ENCODE assay signal across 20 cellular contexts in genomic region chr2:22958281-22958680, GRCh38.
DNase-seq lines count a peak whose midpoint lies in the region; ATAC-seq, FAIRE-seq and TF ChIP-seq lines count a peak whose summit lies in the region.
"Had no signal": no experiment of that assay in that cellular context is flagged by ENCODE, and none has a peak within 500 bp of the region (broad histone marks: within the 10 kb centered on the region; RNA-seq: fewer than 3 reads in every experiment).

No MANE protein-coding gene starts in this region.

- H3K27ac ChIP-seq in A549 (no peak overlapping the region), BLaER1 (no peak overlapping the region), IMR-90 (ENCODE audit: insufficient read depth, low read length) (no peak overlapping the region), K562 (ENCODE audit: extremely low read depth, low read depth, low read length) (no peak overlapping the region)
- H3K27ac ChIP-seq: C4-2B had no signal

- TF ChIP-seq RAD21 in A549 (conservative IDR thresholded peaks at IDR 0.05 in 1 of 2, IDR thresholded peaks at IDR 0.05 in 1 of 2) (no peak), IMR-90 (IDR thresholded peaks at IDR 0.05; ENCODE audit: low read length) (no peak), K562 (CRISPR knock-in tag; conservative IDR thresholded peaks at IDR 0.05 in 1 of 2, IDR thresholded peaks at IDR 0.05 in 1 of 2) (no peak)

- CTCF ChIA-PET in A549 (lab: Yijun Ruan, JAX) (no interaction called here), IMR-90 (lab: Yijun Ruan, JAX) (no interaction called here), K562 (lab: Yijun Ruan, JAX; ENCODE audit: low intra/inter-chr PET ratio) (no interaction called here)

- dilution Hi-C loops in IMR-90 (cut with HindIII; ENCODE audit: low sequenced_read_pairs, unreplicated experiment), result no loop called here

- H4K5ac ChIP-seq in IMR-90 (ENCODE audit: low read depth, low read length), result no peak overlapping the region

- H2AK5ac ChIP-seq in IMR-90 (ENCODE audit: low read depth, low read length), result no peak overlapping the region

- no peak overlapping the region for H4K91ac ChIP-seq in IMR-90 (ENCODE audit: insufficient read depth, low read depth, low read length)

- no peaks in the 10 kb centered on the region for H3K9me1 ChIP-seq in IMR-90 (ENCODE audit: insufficient read depth, low read length)
- no peaks in the 10 kb centered on the region for H3K9me1 ChIP-seq in K562 (ENCODE audit: control insufficient read depth, insufficient read depth, low read length)

- H4K20me1 ChIP-seq in BLaER1 (no peaks in the 10 kb centered on the region), IMR-90 (ENCODE audit: insufficient read depth, low read length) (no peaks in the 10 kb centered on the region), K562 (replicated peaks; ENCODE audit: control insufficient read depth, insufficient read depth, low read length) (no peaks in the 10 kb centered on the region)

- TF ChIP-seq CTCF in A549 (IDR thresholded peaks at IDR 0.05) (no peak), IMR-90 (conservative IDR thresholded peaks at IDR 0.05; ENCODE audit: low read depth, low read length) (no peak), K562 (IDR thresholded peaks at IDR 0.05 in 2 of 3, conservative IDR thresholded peaks at IDR 0.05 in 1 of 3; ENCODE audit: insufficient read depth in 2 of 3, low read depth in 1 of 3, low read length in 3 of 3) (no peak)

- TF ChIP-seq EP300 in A549 (IDR thresholded peaks at IDR 0.05) (no peak), K562 (IDR thresholded peaks at IDR 0.05; ENCODE audit: low read length) (no peak)

- H3K9me3 ChIP-seq in A549 (no peaks in the 10 kb centered on the region), BLaER1 (no peaks in the 10 kb centered on the region), IMR-90 (ENCODE audit: control insufficient read depth, insufficient read depth, low read length) (peaks cover 19% of the 10 kb centered on the region), K562 (replicated peaks; ENCODE audit: control insufficient read depth, insufficient read depth, low read depth, low read length) (no peaks in the 10 kb centered on the region)
- H3K9me3 ChIP-seq: Caco-2 had no signal

- H2BK20ac ChIP-seq in IMR-90 (ENCODE audit: low read depth, low read length), result no peak overlapping the region

- H3K23ac ChIP-seq in IMR-90 (ENCODE audit: low read depth, low read length), result no peak overlapping the region

- intact Hi-C loops in IMR-90 (cut with micrococcal nuclease), result no loop called here
- intact Hi-C loops in K562 (cut with micrococcal nuclease), result no loop called here

- H3K9ac ChIP-seq in BLaER1, result no peak overlapping the region
- H3K9ac ChIP-seq in IMR-90 (ENCODE audit: low read depth, low read length), result no peak overlapping the region
- no peak overlapping the region for H3K9ac ChIP-seq in K562 (ENCODE audit: insufficient read depth in 1 of 2, low read depth in 2 of 2, low read length in 2 of 2)

- H3K18ac ChIP-seq in IMR-90 (ENCODE audit: low read depth, low read length), result no peak overlapping the region

- no peak overlapping the region for H3K4me3 ChIP-seq in A549
- no peak overlapping the region for H3K4me3 ChIP-seq in BLaER1
- no peak overlapping the region for H3K4me3 ChIP-seq in IMR-90 (ENCODE audit: insufficient read depth, low read depth, low read length)
- H3K4me3 ChIP-seq in K562, result no peak overlapping the region

- POLR2A ChIA-PET in A549 (lab: Yijun Ruan, JAX) (no interaction called here), IMR-90 (lab: Charles Lee; ENCODE audit: unreplicated experiment) (no interaction called here), K562 (lab: Yijun Ruan, JAX) (no interaction called here)

- H2AFZ ChIP-seq in IMR-90 (replicated peaks; ENCODE audit: low read length, poor library complexity) (no peak overlapping the region), K562 (ENCODE audit: low read depth, low read length) (no peak overlapping the region)

- BruUV-seq in IMR-90 (replicated peaks; lab: Mats Ljungman, UMichigan), result no TSS peak
- BruUV-seq in K562 (replicated peaks; lab: Mats Ljungman, UMichigan), result no TSS peak

- no peak overlapping the region for H3K4ac ChIP-seq in IMR-90 (ENCODE audit: low read depth, low read length)

- H4K8ac ChIP-seq in IMR-90 (ENCODE audit: low read depth in 2 of 2, low read length in 2 of 2), result no peak overlapping the region

- WGBS in A549 (ENCODE audit: missing lambda C conversion rate), result 14% methylated on average over 3 of the region's 3 CpGs
- WGBS in IMR-90 (ENCODE audit: extremely low coverage in 2 of 2, insufficient read length in 1 of 2), 2 experiments, result 17% methylated on average over 1 of the region's 3 CpGs; no CpG with 5 or more reads in 1 of the 2 experiments
- 0% methylated on average over 3 of the region's 3 CpGs for WGBS in K562 (ENCODE audit: insufficient coverage, low coverage, missing lambda C conversion rate)

- no peak for FAIRE-seq in A549 (lab: Jason Lieb, UNC)
- no peak for FAIRE-seq in K562 (lab: Jason Lieb, UNC)
- FAIRE-seq: A204.1, D721Med, G401.6, GM12891 had no signal

- H3K27me3 ChIP-seq in BLaER1, result no peaks in the 10 kb centered on the region
- H3K27me3 ChIP-seq in IMR-90 (ENCODE audit: control insufficient read depth, insufficient read depth, low read length), result no peaks in the 10 kb centered on the region
- H3K27me3 ChIP-seq in K562 (ENCODE audit: control insufficient read depth in 2 of 2, insufficient read depth in 2 of 2, low read length in 2 of 2), result no peaks in the 10 kb centered on the region

- no peaks in the 10 kb centered on the region for H3K79me2 ChIP-seq in K562 (ENCODE audit: control insufficient read depth, insufficient read depth, low read length)

- H2BK120ac ChIP-seq in IMR-90 (ENCODE audit: low read depth, low read length), result no peak overlapping the region

- H2AK9ac ChIP-seq in IMR-90 (replicated peaks; ENCODE audit: low read depth, low read length, poor library complexity), result no peak overlapping the region

- H3K4me2 ChIP-seq in A549 (no peak overlapping the region), BLaER1 (peak overlapping the region; percentile 60; the same call in 1 of the 2 replicates), IMR-90 (ENCODE audit: low read depth, low read length) (no peak overlapping the region), K562 (ENCODE audit: insufficient read depth, low read length) (no peak overlapping the region)

- ATAC-seq in A549, result no peak
- ATAC-seq in IMR-90 (ENCODE audit: low read depth), result no peak
- no peak for ATAC-seq in K562
- no peak for ATAC-seq in HG02623 (IDR thresholded peaks at IDR 0.05; ENCODE audit: unreplicated experiment)
- ATAC-seq: CD8-positive, alpha-beta T cell had no signal

- H3K4me1 ChIP-seq in A549 (no peaks in the 10 kb centered on the region), BLaER1 (peaks cover 15% of the 10 kb centered on the region), IMR-90 (ENCODE audit: control insufficient read depth, insufficient read depth, low read length) (no peaks in the 10 kb centered on the region), K562 (replicated peaks in 1 of 2; ENCODE audit: control insufficient read depth in 2 of 2, insufficient read depth in 2 of 2, low read length in 2 of 2) (no peaks in the 10 kb centered on the region)
- H3K4me1 ChIP-seq: Caco-2 had no signal

- no peaks in the 10 kb centered on the region for H3K79me1 ChIP-seq in IMR-90 (ENCODE audit: low read depth in 1 of 2, low read length in 2 of 2)

- TF ChIP-seq POLR2A in A549 (IDR thresholded peaks at IDR 0.05; ENCODE audit: low read length), result no peak
- TF ChIP-seq POLR2A in IMR-90 (IDR thresholded peaks at IDR 0.05; ENCODE audit: low read depth, low read length), result no peak
- TF ChIP-seq POLR2A in K562 (conservative IDR thresholded peaks at IDR 0.05), result no peak

- H2BK5ac ChIP-seq in IMR-90 (ENCODE audit: low read depth, low read length, poor library complexity, severe bottlenecking), result no peak overlapping the region

- H3K36me3 ChIP-seq in BLaER1, result no peaks in the 10 kb centered on the region
- H3K36me3 ChIP-seq in IMR-90 (ENCODE audit: control insufficient read depth, insufficient read depth, low read length), result no peaks in the 10 kb centered on the region
- no peaks in the 10 kb centered on the region for H3K36me3 ChIP-seq in K562 (ENCODE audit: control insufficient read depth, insufficient read depth, low read length)

- in situ Hi-C loops in IMR-90 (cut with MboI; ENCODE audit: low sequenced_read_pairs) (no loop called here), K562 (cut with MboI) (no loop called here)

- no peak overlapping the region for H3K14ac ChIP-seq in IMR-90 (replicated peaks; ENCODE audit: low read depth, low read length)

- H3K56ac ChIP-seq in IMR-90 (ENCODE audit: extremely low read depth, insufficient read depth, low read length), result no peak overlapping the region

- H2BK15ac ChIP-seq in IMR-90 (ENCODE audit: low read depth, low read length), result no peak overlapping the region

- DNase-seq in A549 (ENCODE audit: low read depth in 1 of 2, low spot score in 1 of 2) (no peak), IMR-90 (no peak), K562 (ENCODE audit: extremely low read depth in 1 of 4, low spot score in 3 of 4) (no peak), NCI-H2171 (lab: John Stamatoyannopoulos, UW) (no peak)
- no peak for DNase-seq in activated CD4-positive, alpha-beta T cell treated with anti-CD3 and anti-CD28 coated beads for 4 hours
- DNase-seq: 8988T; AML-193; Caco-2; Calu3; CD4-positive, alpha-beta T cell; CD8-positive, alpha-beta T cell; DMS79 treated with DMSO at 0.1 percent for 48 hours; GF-D8 had no signal

TF ChIP-seq in A549, 52 proteins besides CTCF, POLR2A, EP300 and RAD21:
- no peak for TF ChIP-seq RNF2 (IDR thresholded peaks at IDR 0.05; ENCODE audit: borderline replicate concordance, low read depth)
- peak; percentile 59 for TF ChIP-seq MAFK (IDR thresholded peaks at IDR 0.05; ENCODE audit: partially characterized antibody)

TF ChIP-seq in IMR-90, 13 proteins besides CTCF, POLR2A, EP300 and RAD21 (continues in another document):
- TF ChIP-seq NFE2L2 (IDR thresholded peaks at IDR 0.05; ENCODE audit: low read depth, low read length) (no peak), BHLHE40 (IDR thresholded peaks at IDR 0.05; ENCODE audit: low read depth, low read length) (no peak)

TF ChIP-seq in K562, 482 proteins besides CTCF, POLR2A, EP300 and RAD21 (continues in another document):
- TF ChIP-seq TBP (optimal IDR thresholded peaks at IDR 0.05; ENCODE audit: low read depth, low read length), result no peak
- peak; percentile 30; the same call in 1 of the 2 replicates for TF ChIP-seq MAFG (tag; conservative IDR thresholded peaks at IDR 0.05)
- no peak for TF ChIP-seq ZNF12 (CRISPR knock-in tag; IDR thresholded peaks at IDR 0.05)
- TF ChIP-seq HES1 (IDR thresholded peaks at IDR 0.05; ENCODE audit: low read depth), result no peak
- no peak for TF ChIP-seq EHMT2 (IDR thresholded peaks at IDR 0.05)
- no peak for TF ChIP-seq U2AF1 (optimal IDR thresholded peaks at IDR 0.05; ENCODE audit: low read depth, low read length)
- TF ChIP-seq ERF (CRISPR knock-in tag; IDR thresholded peaks at IDR 0.05), result no peak
- TF ChIP-seq C11orf30 (IDR thresholded peaks at IDR 0.05; ENCODE audit: low read depth), result peak; percentile 9; the same call in 1 of the 2 replicates

Comparison
In these comparisons a context has a peak if more than half of its experiments do, and no peak if none do; other contexts are left out.
1. Of the 35 proteins assayed by ChIP-seq in both K562 and A549: peak only in K562: none; only in A549: none; in both: MAFK; in neither: 34.